ENCODE assay signal across 8 cellular contexts in genomic region chr15:31236184-31237041, GRCh38.
A peak's percentile ranks its signal among the peaks of the same experiment; 100 is the strongest.
DNase-seq lines count a peak whose midpoint lies in the region; ATAC-seq and TF ChIP-seq lines count a peak whose summit lies in the region.

No MANE protein-coding gene starts in this region.

- no peaks in the 10 kb centered on the region for H3K36me3 ChIP-seq in esophagus muscularis mucosa

- TF ChIP-seq POLR2A in esophagus muscularis mucosa (IDR thresholded peaks at IDR 0.05; ENCODE audit: low read depth): no peak

- TF ChIP-seq EP300 in esophagus muscularis mucosa (IDR thresholded peaks at IDR 0.05): peak; percentile 64

- peaks cover 4% of the 10 kb centered on the region for H3K27me3 Mint-ChIP-seq in T-helper 2 cell treated with Interferon-gamma antibody and Interleukin-4, amounts not matched to agents 5 μg/mL and 100 μg/mL, for 36 hours (ENCODE audit: low read depth)

- intact Hi-C loops in esophagus muscularis mucosa (cut with DNase I): loop anchor here (5.0 kb wide), 1 partner anchor 91 kb away; the partner anchor contains the start of gene KLF13

- H3K36me3 Mint-ChIP-seq in T-helper 2 cell treated with Interferon-gamma antibody and Interleukin-4, amounts not matched to agents 5 μg/mL and 100 μg/mL, for 36 hours (ENCODE audit: low read depth): no peaks in the 10 kb centered on the region

- no peak overlapping the region for H3K4me3 Mint-ChIP-seq in T-helper 2 cell treated with Interferon-gamma antibody and Interleukin-4, amounts not matched to agents 5 μg/mL and 100 μg/mL, for 36 hours

- H3K9me3 Mint-ChIP-seq in T-helper 2 cell treated with Interferon-gamma antibody and Interleukin-4, amounts not matched to agents 5 μg/mL and 100 μg/mL, for 36 hours: peaks cover 3% of the 10 kb centered on the region

- H3K4me1 ChIP-seq in esophagus muscularis mucosa: peaks cover 24 to 28% (median 26%) of the 10 kb centered on the region in 4 donors

- ATAC-seq in HG03196 (IDR thresholded peaks at IDR 0.05; ENCODE audit: unreplicated experiment): peak; percentile 37

- no peak overlapping the region for H3K27ac Mint-ChIP-seq in T-helper 2 cell treated with Interferon-gamma antibody and Interleukin-4, amounts not matched to agents 5 μg/mL and 100 μg/mL, for 36 hours

- peaks cover 26% of the 10 kb centered on the region for H3K4me1 Mint-ChIP-seq in T-helper 2 cell treated with Interferon-gamma antibody and Interleukin-4, amounts not matched to agents 5 μg/mL and 100 μg/mL, for 36 hours (ENCODE audit: low read depth)

- peak overlapping the region; percentile 20 to 44 (median 30) for H3K4me3 ChIP-seq in esophagus muscularis mucosa

- H3K27me3 ChIP-seq in esophagus muscularis mucosa: no peaks in the 10 kb centered on the region

- WGBS in esophagus muscularis mucosa: 16% methylated on average over 19 of the region's 19 CpGs

- no peak for TF ChIP-seq CTCF in esophagus muscularis mucosa (IDR thresholded peaks at IDR 0.05)

- DNase-seq in GM04504 (ENCODE audit: low read depth) (peak; percentile 86), OCI-M1 (lab: John Stamatoyannopoulos, UW) (peak; percentile 39), esophagus muscularis mucosa (ENCODE audit: extremely low spot score) (peak; percentile 96), myocyte (ENCODE audit: low read depth) (peak; percentile 95), NOMO-1 treated with dmso at 0.1 percent for 144 hours (lab: John Stamatoyannopoulos, UW; ENCODE audit: unreplicated experiment) (no peak)
- no peak for DNase-seq in T-helper 2 cell treated with Interferon-gamma antibody and Interleukin-4, amounts not matched to agents 5 μg/mL and 100 μg/mL, for 36 hours (ENCODE audit: low spot score)
- DNase-seq in activated naive CD4-positive, alpha-beta T cell treated with anti-CD3 and anti-CD28 coated beads, Interleukin-2, amount 50 U/mL, for 16 hours: no peak

- H3K27ac ChIP-seq in esophagus muscularis mucosa (replicated peaks in 1 of 4): peak overlapping the region; percentile 82 to 92 (median 86)

- no peaks in the 10 kb centered on the region for H3K9me3 ChIP-seq in esophagus muscularis mucosa

Comparison
In these comparisons a context has a peak if more than half of its experiments do, and no peak if none do; other contexts are left out.
1. DNase-seq: peak in GM04504 (single experiment), OCI-M1 (single experiment), esophagus muscularis mucosa (single experiment) and myocyte (single experiment); none in T-helper 2 cell treated with Interferon-gamma antibody and Interleukin-4, amounts not matched to agents 5 μg/mL and 100 μg/mL, for 36 hours (single experiment), NOMO-1 treated with dmso at 0.1 percent for 144 hours (single experiment) and activated naive CD4-positive, alpha-beta T cell treated with anti-CD3 and anti-CD28 coated beads, Interleukin-2, amount 50 U/mL, for 16 hours (single experiment).